Comparison of ENCODE assay signal across 1 cellular context in the genomic region with DNA sequence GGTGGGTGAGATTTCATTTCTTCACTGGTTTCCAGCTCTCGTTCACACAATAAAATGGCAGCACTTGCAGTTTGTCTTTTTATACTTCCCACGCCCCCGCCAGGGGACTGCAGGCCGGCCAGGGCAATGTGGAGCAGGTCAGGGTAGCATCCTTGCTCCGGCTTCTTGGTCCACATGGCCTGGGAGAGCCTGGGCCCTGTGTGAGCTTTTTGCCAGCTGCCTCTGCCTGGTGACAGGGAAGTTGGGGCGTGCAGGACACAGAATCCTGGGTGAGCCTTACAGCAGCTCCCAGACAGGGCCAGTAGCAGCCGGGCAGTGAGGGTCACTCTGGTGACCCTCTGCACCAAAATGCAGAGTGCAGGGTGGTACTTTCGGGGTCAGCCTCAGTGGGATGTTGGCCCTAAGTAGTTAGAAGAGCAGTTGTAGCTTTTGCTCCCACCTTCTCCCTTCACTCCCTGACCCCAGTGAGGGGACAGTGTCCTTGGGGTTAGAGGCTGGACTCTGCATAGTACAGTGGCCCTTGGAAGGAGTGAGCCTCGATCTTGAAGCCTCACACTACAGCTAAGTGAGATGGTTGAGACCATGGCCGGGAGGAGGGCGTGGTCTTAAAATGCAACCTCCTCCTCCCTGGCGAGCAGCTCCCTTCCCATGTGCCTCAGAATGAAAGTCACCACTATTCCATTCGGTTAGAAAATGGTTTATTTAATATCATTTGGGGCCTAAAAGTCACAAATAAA.
TF ChIP-seq lines count a peak whose summit lies in the region.

No MANE protein-coding gene starts in this region.

TF ChIP-seq in HepG2, 621 proteins besides CTCF, POLR2A, EP300 and RAD21:
- TF ChIP-seq ZFP36L2 (CRISPR knock-in tag; IDR thresholded peaks at IDR 0.05) (no peak), BRF2 (CRISPR knock-in tag; IDR thresholded peaks at IDR 0.05) (no peak), NFATC3 (CRISPR knock-in tag; IDR thresholded peaks at IDR 0.05) (no peak)
- TF ChIP-seq, protein P1, sequence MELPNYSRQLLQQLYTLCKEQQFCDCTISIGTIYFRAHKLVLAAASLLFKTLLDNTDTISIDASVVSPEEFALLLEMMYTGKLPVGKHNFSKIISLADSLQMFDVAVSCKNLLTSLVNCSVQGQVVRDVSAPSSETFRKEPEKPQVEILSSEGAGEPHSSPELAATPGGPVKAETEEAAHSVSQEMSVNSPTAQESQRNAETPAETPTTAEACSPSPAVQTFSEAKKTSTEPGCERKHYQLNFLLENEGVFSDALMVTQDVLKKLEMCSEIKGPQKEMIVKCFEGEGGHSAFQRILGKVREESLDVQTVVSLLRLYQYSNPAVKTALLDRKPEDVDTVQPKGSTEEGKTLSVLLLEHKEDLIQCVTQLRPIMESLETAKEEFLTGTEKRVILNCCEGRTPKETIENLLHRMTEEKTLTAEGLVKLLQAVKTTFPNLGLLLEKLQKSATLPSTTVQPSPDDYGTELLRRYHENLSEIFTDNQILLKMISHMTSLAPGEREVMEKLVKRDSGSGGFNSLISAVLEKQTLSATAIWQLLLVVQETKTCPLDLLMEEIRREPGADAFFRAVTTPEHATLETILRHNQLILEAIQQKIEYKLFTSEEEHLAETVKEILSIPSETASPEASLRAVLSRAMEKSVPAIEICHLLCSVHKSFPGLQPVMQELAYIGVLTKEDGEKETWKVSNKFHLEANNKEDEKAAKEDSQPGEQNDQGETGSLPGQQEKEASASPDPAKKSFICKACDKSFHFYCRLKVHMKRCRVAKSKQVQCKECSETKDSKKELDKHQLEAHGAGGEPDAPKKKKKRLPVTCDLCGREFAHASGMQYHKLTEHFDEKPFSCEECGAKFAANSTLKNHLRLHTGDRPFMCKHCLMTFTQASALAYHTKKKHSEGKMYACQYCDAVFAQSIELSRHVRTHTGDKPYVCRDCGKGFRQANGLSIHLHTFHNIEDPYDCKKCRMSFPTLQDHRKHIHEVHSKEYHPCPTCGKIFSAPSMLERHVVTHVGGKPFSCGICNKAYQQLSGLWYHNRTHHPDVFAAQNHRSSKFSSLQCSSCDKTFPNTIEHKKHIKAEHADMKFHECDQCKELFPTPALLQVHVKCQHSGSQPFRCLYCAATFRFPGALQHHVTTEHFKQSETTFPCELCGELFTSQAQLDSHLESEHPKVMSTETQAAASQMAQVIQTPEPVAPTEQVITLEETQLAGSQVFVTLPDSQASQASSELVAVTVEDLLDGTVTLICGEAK (IDR thresholded peaks at IDR 0.05) = no peak
- TF ChIP-seq, protein P1 (CRISPR knock-in tag; IDR thresholded peaks at IDR 0.05) = no peak
